In genomic region chr19:10776900-10777650, GRCh38 we compare ENCODE assay signal across 1 cellular context.
TF ChIP-seq lines count a peak whose summit lies in the region.

No MANE protein-coding gene starts in this region.

TF ChIP-seq in HEK293, 187 proteins besides CTCF, POLR2A, EP300 and RAD21:
- no peak for TF ChIP-seq ZSCAN5A (tag by site-specific recombination; IDR thresholded peaks at IDR 0.05)
- peak; percentile 27; the same call in 1 of the 2 replicates for TF ChIP-seq PRDM1 (tag by site-specific recombination; IDR thresholded peaks at IDR 0.05)
